23 cellular contexts compared by ENCODE assay signal in genomic region chr1:67188137-67188536, GRCh38. TPM values are rescaled to one million over a fixed set of nuclear protein-coding genes. Genes with fewer than 3 reads are reported as not detected.
A peak's percentile ranks its signal among the peaks of the same experiment; 100 is the strongest.
DNase-seq lines count a peak whose midpoint lies in the region; ATAC-seq, FAIRE-seq and TF ChIP-seq lines count a peak whose summit lies in the region.
"Had no signal": no experiment of that assay in that cellular context is flagged by ENCODE, and none has a peak within 500 bp of the region (broad histone marks: within the 10 kb centered on the region; RNA-seq: fewer than 3 reads in every experiment).

No MANE protein-coding gene starts in this region.

- TF ChIP-seq EP300 in HepG2 (IDR thresholded peaks at IDR 0.05; ENCODE audit: low read depth in 2 of 2, low read length in 2 of 2) (no peak), HepG2 (CRISPR knock-in tag; IDR thresholded peaks at IDR 0.05; ENCODE audit: borderline replicate concordance) (no peak)

- no peak overlapping the region for H3K4me3 Mint-ChIP-seq in activated CD4-positive, alpha-beta memory T cell treated with anti-CD3 and anti-CD28 coated beads for 36 hours
- H3K4me3 Mint-ChIP-seq in activated CD4-positive, alpha-beta memory T cell treated with anti-CD3 and anti-CD28 coated beads, Interleukin-2, amount 10 ng/mL, durations not matched to agents 7 days and 5 days, result no peak overlapping the region
- H3K4me3 Mint-ChIP-seq: CD14-positive monocyte had no signal

- H3K9ac ChIP-seq in HepG2 (ENCODE audit: insufficient read depth, low read depth, low read length), result no peak overlapping the region
- H3K9ac ChIP-seq: SK-N-SH had no signal

- peaks cover 18% of the 10 kb centered on the region for H3K36me3 Mint-ChIP-seq in activated CD4-positive, alpha-beta memory T cell treated with anti-CD3 and anti-CD28 coated beads for 36 hours
- H3K36me3 Mint-ChIP-seq in activated CD4-positive, alpha-beta memory T cell treated with anti-CD3 and anti-CD28 coated beads, Interleukin-2, amount 10 ng/mL, durations not matched to agents 7 days and 5 days (ENCODE audit: low read depth), result peaks cover 6% of the 10 kb centered on the region
- H3K36me3 Mint-ChIP-seq: CD14-positive monocyte had no signal

- peaks cover 17% of the 10 kb centered on the region for H3K4me1 Mint-ChIP-seq in activated CD4-positive, alpha-beta memory T cell treated with anti-CD3 and anti-CD28 coated beads for 36 hours (ENCODE audit: low read depth)
- H3K4me1 Mint-ChIP-seq in activated CD4-positive, alpha-beta memory T cell treated with anti-CD3 and anti-CD28 coated beads, Interleukin-2, amount 10 ng/mL, durations not matched to agents 7 days and 5 days, result peaks cover 4% of the 10 kb centered on the region
- H3K4me1 Mint-ChIP-seq: CD14-positive monocyte had no signal

- no peak overlapping the region for H3K27ac ChIP-seq in HepG2 (ENCODE audit: extremely low read length, insufficient read depth, low read length)

- ATAC-seq in HepG2 (no peak; the same call in 2 of the 3 replicates), sciatic nerve (no peak)
- ATAC-seq: HCT116, Panc1 had no signal

- H3K27me3 Mint-ChIP-seq in activated CD4-positive, alpha-beta memory T cell treated with anti-CD3 and anti-CD28 coated beads for 36 hours, result no peaks in the 10 kb centered on the region
- no peaks in the 10 kb centered on the region for H3K27me3 Mint-ChIP-seq in activated CD4-positive, alpha-beta memory T cell treated with anti-CD3 and anti-CD28 coated beads, Interleukin-2, amount 10 ng/mL, durations not matched to agents 7 days and 5 days

- TF ChIP-seq POLR2A in HepG2 (IDR thresholded peaks at IDR 0.05; ENCODE audit: insufficient read depth in 1 of 2, low read depth in 2 of 2, low read length in 2 of 2), result no peak

- no peaks in the 10 kb centered on the region for H3K36me3 ChIP-seq in HepG2 (replicated peaks in 1 of 2; ENCODE audit: control insufficient read depth in 1 of 2, insufficient read depth in 2 of 2, low read length in 2 of 2)
- H3K36me3 ChIP-seq: MG63 had no signal

- H3K9me3 ChIP-seq in HepG2 (ENCODE audit: low read length), result no peaks in the 10 kb centered on the region
- H3K9me3 ChIP-seq: MG63, SK-N-SH had no signal

- BruUV-seq in HepG2 (replicated peaks; lab: Mats Ljungman, UMichigan), result no TSS peak

- no peak for DNase-seq in activated CD4-positive, alpha-beta memory T cell treated with anti-CD3 and anti-CD28 coated beads for 36 hours
- no peak for DNase-seq in activated CD4-positive, alpha-beta memory T cell treated with anti-CD3 and anti-CD28 coated beads, Interleukin-2, amount 10 ng/mL, durations not matched to agents 7 days and 5 days
- DNase-seq in GM19239 (ENCODE audit: insufficient read length, low spot score), result no peak
- DNase-seq in HepG2 (ENCODE audit: low spot score), result no peak
- DNase-seq in sciatic nerve (ENCODE audit: low spot score), result no peak
- no peak for DNase-seq in T1000 (lab: John Stamatoyannopoulos, UW)
- DNase-seq in head of caudate nucleus, result no peak
- DNase-seq: DMS79, Kasumi-1, MG63, NCI-H1436, NCI-H187 treated with DMSO at 0.1 percent for 48 hours, NCI-H2107, NCI-H226, NCI-H510A treated with DMSO at 0.1 percent for 48 hours, NCI-H82, SIG-M5, SK-N-SH had no signal

- H3K27ac Mint-ChIP-seq in activated CD4-positive, alpha-beta memory T cell treated with anti-CD3 and anti-CD28 coated beads for 36 hours, result peak overlapping the region; percentile 46
- no peak overlapping the region for H3K27ac Mint-ChIP-seq in activated CD4-positive, alpha-beta memory T cell treated with anti-CD3 and anti-CD28 coated beads, Interleukin-2, amount 10 ng/mL, durations not matched to agents 7 days and 5 days
- H3K27ac Mint-ChIP-seq: CD14-positive monocyte had no signal

- TF ChIP-seq RAD21 in HepG2 (CRISPR knock-in tag; IDR thresholded peaks at IDR 0.05), result no peak

- no peak for TF ChIP-seq CTCF in HepG2 (CRISPR knock-in tag; IDR thresholded peaks at IDR 0.05)

- WGBS in HepG2 (ENCODE audit: low lambda C conversion rate), result 0% methylated on average over 2 of the region's 2 CpGs

- H3K4me3 ChIP-seq in HepG2 (replicated peaks in 1 of 3; ENCODE audit: insufficient read depth in 1 of 3, low read depth in 2 of 3, low read length in 3 of 3), result no peak overlapping the region
- H3K4me3 ChIP-seq: MG63 had no signal

- FAIRE-seq in GM19239 (lab: Jason Lieb, UNC) (peak; percentile 39), HepG2 (lab: Jason Lieb, UNC) (no peak)
- FAIRE-seq: D721Med, H1 had no signal

- no peaks in the 10 kb centered on the region for H4K20me1 ChIP-seq in HepG2 (ENCODE audit: insufficient read depth, low read length)

- H2AFZ ChIP-seq in HepG2 (ENCODE audit: low read length), result no peak overlapping the region

- intact Hi-C loops in activated CD4-positive, alpha-beta memory T cell treated with anti-CD3 and anti-CD28 coated beads for 36 hours (cut with micrococcal nuclease), result no loop called here
- intact Hi-C loops in HepG2 (cut with micrococcal nuclease; ENCODE audit: unreplicated experiment) (no loop called here), sciatic nerve (cut with DNase I) (no loop called here), head of caudate nucleus (cut with DNase I) (no loop called here)

- no peak overlapping the region for H3K4me2 ChIP-seq in HepG2 (ENCODE audit: low read depth, low read length)
- H3K4me2 ChIP-seq: SK-N-SH had no signal

- POLR2A ChIA-PET in activated CD4-positive, alpha-beta memory T cell treated with anti-CD3 and anti-CD28 coated beads for 36 hours (lab: Charles Lee), result no interaction called here
- POLR2A ChIA-PET in activated CD4-positive, alpha-beta memory T cell treated with anti-CD3 and anti-CD28 coated beads, Interleukin-2, amount 10 ng/mL, durations not matched to agents 7 days and 5 days (lab: Charles Lee), result no interaction called here
- POLR2A ChIA-PET in HepG2 (lab: Yijun Ruan, JAX), result no interaction called here

- CTCF ChIA-PET in activated CD4-positive, alpha-beta memory T cell treated with anti-CD3 and anti-CD28 coated beads for 36 hours (lab: Charles Lee), result no interaction called here
- CTCF ChIA-PET in activated CD4-positive, alpha-beta memory T cell treated with anti-CD3 and anti-CD28 coated beads, Interleukin-2, amount 10 ng/mL, durations not matched to agents 7 days and 5 days (lab: Charles Lee), result no interaction called here
- CTCF ChIA-PET in HepG2 (lab: Yijun Ruan, JAX; ENCODE audit: low intra/inter-chr PET ratio, low total read pairs), result no interaction called here

- no peaks in the 10 kb centered on the region for H3K79me2 ChIP-seq in HepG2 (ENCODE audit: insufficient read depth, low read length)

- in situ Hi-C loops in HepG2 (cut with HindIII; ENCODE audit: extremely low pct_ligation_motif_present, low pct_unique_long_range_greater_than_20kb), result no loop called here

- peaks cover 6% of the 10 kb centered on the region; the same call in 1 of the 2 replicates for H3K4me1 ChIP-seq in HepG2 (ENCODE audit: insufficient read depth, low read length)

- no peaks in the 10 kb centered on the region for H3K9me3 Mint-ChIP-seq in activated CD4-positive, alpha-beta memory T cell treated with anti-CD3 and anti-CD28 coated beads for 36 hours
- no peaks in the 10 kb centered on the region for H3K9me3 Mint-ChIP-seq in activated CD4-positive, alpha-beta memory T cell treated with anti-CD3 and anti-CD28 coated beads, Interleukin-2, amount 10 ng/mL, durations not matched to agents 7 days and 5 days

- H3K27me3 ChIP-seq in HepG2 (ENCODE audit: control insufficient read depth in 1 of 2, insufficient read depth in 2 of 2, low read length in 2 of 2), result no peaks in the 10 kb centered on the region
- H3K27me3 ChIP-seq: MG63 had no signal

RNA-seq across cellular contexts. Expression of gene IL23R, which starts 21.9 kb away (rescaled TPM):
- total RNA-seq in activated CD4-positive, alpha-beta memory T cell treated with anti-CD3 and anti-CD28 coated beads for 36 hours, result 10 to 100 TPM; 16.8 to 17.7 TPM
- total RNA-seq in activated CD4-positive, alpha-beta memory T cell treated with anti-CD3 and anti-CD28 coated beads, Interleukin-2, amount 10 ng/mL, durations not matched to agents 7 days and 5 days, result 1 to 10 TPM; 4.2 to 5.0 TPM
- not detected in 2 replicates for total RNA-seq in HepG2 (2016; rRNA removed; fragmentation: Illumina TruSeq; extraction: Trizol)
- total RNA-seq in HepG2 (2016; cell fraction: cytosol; rRNA removed; fragmentation: Illumina TruSeq; extraction: Trizol; ENCODE audit: low read depth), result not detected in 2 replicates
- not detected in 2 replicates for total RNA-seq in HepG2 (2016; cell fraction: insoluble cytoplasmic fraction; rRNA removed; fragmentation: Illumina TruSeq; extraction: Trizol)
- total RNA-seq in HepG2 (2016; cell fraction: membrane; rRNA removed; fragmentation: Illumina TruSeq; extraction: Trizol), result not detected in 2 replicates
- total RNA-seq in HepG2 (2016; cell fraction: nucleus; rRNA removed; fragmentation: Illumina TruSeq; extraction: Trizol), result not detected in 2 replicates
- polyA plus RNA-seq in HepG2 (2011; rRNA removed), result 0.07 TPM in 1 of 2 replicates, not detected in the other
- not detected in 2 replicates for polyA plus RNA-seq in HepG2 (2011; cell fraction: cytosol; rRNA removed)
- polyA plus RNA-seq in HepG2 (2011; cell fraction: nucleus; rRNA removed), result not detected in 2 replicates
- polyA plus RNA-seq in HepG2 (2012), result not detected in 2 replicates
- polyA plus RNA-seq in HepG2 (2016; cell fraction: cytosol; fragmentation: Illumina TruSeq; extraction: Trizol; ENCODE audit: low read depth), result not detected in 2 replicates
- not detected in 2 replicates for polyA plus RNA-seq in HepG2 (2016; cell fraction: insoluble cytoplasmic fraction; fragmentation: Illumina TruSeq; extraction: Trizol; ENCODE audit: low read depth)
- not detected in 2 replicates for polyA plus RNA-seq in HepG2 (2016; cell fraction: membrane; fragmentation: Illumina TruSeq; extraction: Trizol; ENCODE audit: low read depth)
- polyA plus RNA-seq in HepG2 (2016; cell fraction: nucleus; fragmentation: Illumina TruSeq; extraction: Trizol; ENCODE audit: insufficient read depth, low read depth), result not detected in 2 replicates
- polyA minus RNA-seq in HepG2 (2011; rRNA and poly(A)+ RNA removed; ENCODE audit: low replicate concordance), result not detected in 2 replicates
- polyA minus RNA-seq in HepG2 (2011; cell fraction: cytosol; rRNA and poly(A)+ RNA removed), result not detected in 2 replicates
- not detected in 2 replicates for polyA minus RNA-seq in HepG2 (2011; cell fraction: nucleus; rRNA and poly(A)+ RNA removed)
- total RNA-seq in sciatic nerve, result not detected
- total RNA-seq: H1 had no signal
- polyA plus RNA-seq: CD14-positive monocyte, H1, SK-N-SH had no signal

RNA-seq across cellular contexts. Expression of gene C1orf141, which starts 53.4 kb away (rescaled TPM):
- 1 to 10 TPM in 1 of 2 experiments, under 1 TPM in 1; 0.70 to 1.2 TPM for total RNA-seq in activated CD4-positive, alpha-beta memory T cell treated with anti-CD3 and anti-CD28 coated beads for 36 hours
- not detected for total RNA-seq in activated CD4-positive, alpha-beta memory T cell treated with anti-CD3 and anti-CD28 coated beads, Interleukin-2, amount 10 ng/mL, durations not matched to agents 7 days and 5 days
- total RNA-seq in HepG2 (2016; rRNA removed; fragmentation: Illumina TruSeq; extraction: Trizol) (not detected in 2 replicates), sciatic nerve (not detected)
- not detected in 2 replicates for total RNA-seq in HepG2 (2016; cell fraction: cytosol; rRNA removed; fragmentation: Illumina TruSeq; extraction: Trizol; ENCODE audit: low read depth)
- total RNA-seq in HepG2 (2016; cell fraction: insoluble cytoplasmic fraction; rRNA removed; fragmentation: Illumina TruSeq; extraction: Trizol), result not detected in 2 replicates
- not detected in 2 replicates for total RNA-seq in HepG2 (2016; cell fraction: membrane; rRNA removed; fragmentation: Illumina TruSeq; extraction: Trizol)
- total RNA-seq in HepG2 (2016; cell fraction: nucleus; rRNA removed; fragmentation: Illumina TruSeq; extraction: Trizol), result not detected in 2 replicates
- not detected in 2 replicates for polyA plus RNA-seq in HepG2 (2011; rRNA removed)
- polyA plus RNA-seq in HepG2 (2011; cell fraction: cytosol; rRNA removed), result not detected in 2 replicates
- polyA plus RNA-seq in HepG2 (2011; cell fraction: nucleus; rRNA removed), result not detected in 2 replicates
- not detected in 2 replicates for polyA plus RNA-seq in HepG2 (2012)
- not detected in 2 replicates for polyA plus RNA-seq in HepG2 (2016; cell fraction: cytosol; fragmentation: Illumina TruSeq; extraction: Trizol; ENCODE audit: low read depth)
- not detected in 2 replicates for polyA plus RNA-seq in HepG2 (2016; cell fraction: insoluble cytoplasmic fraction; fragmentation: Illumina TruSeq; extraction: Trizol; ENCODE audit: low read depth)
- polyA plus RNA-seq in HepG2 (2016; cell fraction: membrane; fragmentation: Illumina TruSeq; extraction: Trizol; ENCODE audit: low read depth), result not detected in 2 replicates
- polyA plus RNA-seq in HepG2 (2016; cell fraction: nucleus; fragmentation: Illumina TruSeq; extraction: Trizol; ENCODE audit: insufficient read depth, low read depth), result not detected in 2 replicates
- polyA minus RNA-seq in HepG2 (2011; rRNA and poly(A)+ RNA removed; ENCODE audit: low replicate concordance), result not detected in 2 replicates
- not detected in 2 replicates for polyA minus RNA-seq in HepG2 (2011; cell fraction: cytosol; rRNA and poly(A)+ RNA removed)
- polyA minus RNA-seq in HepG2 (2011; cell fraction: nucleus; rRNA and poly(A)+ RNA removed), result not detected in 2 replicates
- total RNA-seq: H1 had no signal
- polyA plus RNA-seq: CD14-positive monocyte, H1, SK-N-SH had no signal
